11 cellular contexts compared by ENCODE assay signal in genomic region chr3:157134620-157135191, GRCh38. TPM values are rescaled to one million over a fixed set of nuclear protein-coding genes. Genes with fewer than 3 reads are reported as not detected.
DNase-seq lines count a peak whose midpoint lies in the region; ATAC-seq, FAIRE-seq and TF ChIP-seq lines count a peak whose summit lies in the region.
"Had no signal": no experiment of that assay in that cellular context is flagged by ENCODE, and none has a peak within 500 bp of the region (broad histone marks: within the 10 kb centered on the region; RNA-seq: fewer than 3 reads in every experiment).

No MANE protein-coding gene starts in this region.

- H3K14ac ChIP-seq in neuronal stem cell (ENCODE audit: low read length) = no peak overlapping the region

- H2BK15ac ChIP-seq in neuronal stem cell (ENCODE audit: low read length) = no peak overlapping the region

- TF ChIP-seq CTCF in activated CD8-positive, alpha-beta T cell treated with anti-CD3 and anti-CD28 coated beads for 36 hours (IDR thresholded peaks at IDR 0.05) = no peak
- no peak for TF ChIP-seq CTCF in pancreas (IDR thresholded peaks at IDR 0.05)

- peak overlapping the region; percentile 44 for H3K27ac Mint-ChIP-seq in activated CD8-positive, alpha-beta T cell treated with anti-CD3 and anti-CD28 coated beads for 36 hours

- no peak overlapping the region for H3K9ac ChIP-seq in neuronal stem cell (ENCODE audit: low read depth, low read length, poor library complexity)

- H2BK120ac ChIP-seq in neuronal stem cell (ENCODE audit: low read depth, low read length) = no peak overlapping the region

- no peak overlapping the region for H4K8ac ChIP-seq in neuronal stem cell (ENCODE audit: low read depth, low read length)

- POLR2A ChIA-PET in activated CD8-positive, alpha-beta T cell treated with anti-CD3 and anti-CD28 coated beads for 36 hours (lab: Charles Lee) = interaction anchor here (1.6 kb wide), 1 partner anchor 25 kb away, joined by 6 read pairs; the partner anchor contains the start of gene CCNL1

- no peaks in the 10 kb centered on the region for H3K79me1 ChIP-seq in neuronal stem cell (ENCODE audit: low read depth, low read length)

- H3K36me3 Mint-ChIP-seq in activated CD8-positive, alpha-beta T cell treated with anti-CD3 and anti-CD28 coated beads for 36 hours (ENCODE audit: low read depth) = peaks cover 10% of the 10 kb centered on the region

- H2BK12ac ChIP-seq in neuronal stem cell (ENCODE audit: low read length) = no peak overlapping the region

- no peak overlapping the region for H3K18ac ChIP-seq in neuronal stem cell (ENCODE audit: low read length)

- ATAC-seq in GM18870 (IDR thresholded peaks at IDR 0.05; ENCODE audit: unreplicated experiment) = peak; percentile 83
- ATAC-seq in HG02852 (IDR thresholded peaks at IDR 0.05; ENCODE audit: unreplicated experiment) = peak; percentile 59
- peak; percentile 38 for ATAC-seq in activated CD8-positive, alpha-beta T cell treated with anti-CD3 and anti-CD28 coated beads for 36 hours
- ATAC-seq in pancreas = peak; percentile 53 to 81 (median 70)

- no peak overlapping the region for H3K4me2 ChIP-seq in neuronal stem cell (ENCODE audit: insufficient read depth, low read length, poor library complexity, severe bottlenecking)

- H4K91ac ChIP-seq in neuronal stem cell (ENCODE audit: low read depth, low read length, poor library complexity) = no peak overlapping the region

- no peaks in the 10 kb centered on the region for H3K9me3 Mint-ChIP-seq in activated CD8-positive, alpha-beta T cell treated with anti-CD3 and anti-CD28 coated beads for 36 hours

- H3K36me3 ChIP-seq in pancreas (no peaks in the 10 kb centered on the region), neuronal stem cell (replicated peaks in 1 of 2; ENCODE audit: control insufficient read depth in 2 of 2, insufficient read depth in 2 of 2, low read length in 2 of 2) (peaks cover 2 to 4% of the 10 kb centered on the region in 2 donors)

- no peaks in the 10 kb centered on the region for H3K9me3 ChIP-seq in pancreas
- H3K9me3 ChIP-seq in neuronal stem cell (replicated peaks in 1 of 2; ENCODE audit: control insufficient read depth in 2 of 2, insufficient read depth in 1 of 2, low read depth in 1 of 2, low read length in 2 of 2) = peaks cover 0 to 2% of the 10 kb centered on the region in 2 donors

- H3K27ac ChIP-seq in pancreas (peak overlapping the region; percentile 42 to 80 (median 53)), neuronal stem cell (replicated peaks; ENCODE audit: low read length) (no peak overlapping the region)

- intact Hi-C loops in activated CD8-positive, alpha-beta T cell treated with anti-CD3 and anti-CD28 coated beads for 36 hours (cut with micrococcal nuclease) = loop anchor here (5.0 kb wide), 1 partner anchor 457 kb away; no protein-coding TSS in a partner anchor
- intact Hi-C loops in pancreas (cut with DNase I) = loop anchor here in 2 of 3 donors (5.0 to 10.0 kb wide), 5 partner anchors 42 to 600 kb away; partner anchors contain the start of gene TIPARP (in 1 of the 2)

- no peak overlapping the region for H3K4ac ChIP-seq in neuronal stem cell (ENCODE audit: low read length)

- H3K4me3 Mint-ChIP-seq in activated CD8-positive, alpha-beta T cell treated with anti-CD3 and anti-CD28 coated beads for 36 hours = no peak overlapping the region

- H3K27me3 ChIP-seq in pancreas (no peaks in the 10 kb centered on the region), neuronal stem cell (ENCODE audit: control insufficient read depth in 3 of 3, insufficient read depth in 3 of 3, low read depth in 1 of 3, low read length in 3 of 3) (no peaks in the 10 kb centered on the region)

- 13 to 15% methylated on average over 1 of the region's 1 CpG for whole genome bisulfite sequencing in pancreas, 2 donors
- WGBS in neuronal stem cell (ENCODE audit: extremely low coverage in 2 of 2, insufficient read length in 2 of 2, insufficient replicate concordance in 1 of 2), 2 donors = no CpG with 5 or more reads among the region's 1 CpG

- no peak overlapping the region for H2AFZ ChIP-seq in neuronal stem cell (ENCODE audit: low read length)

- FAIRE-seq in pancreas (lab: Jason Lieb, UNC) = no peak

- H2BK5ac ChIP-seq in neuronal stem cell (ENCODE audit: low read length) = no peak overlapping the region

- H3K4me1 ChIP-seq in pancreas (peaks cover 53 to 62% (median 56%) of the 10 kb centered on the region in 3 donors), neuronal stem cell (ENCODE audit: control insufficient read depth in 2 of 2, insufficient read depth in 1 of 2, low read depth in 1 of 2, low read length in 2 of 2) (peaks cover 9 to 13% of the 10 kb centered on the region in 2 donors)

- H3K23ac ChIP-seq in neuronal stem cell (ENCODE audit: low read depth, low read length, poor library complexity) = no peak overlapping the region

- DNase-seq in activated CD8-positive, alpha-beta T cell treated with anti-CD3 and anti-CD28 coated beads for 36 hours = no peak
- peak in 4 of 6 donors; percentile 74 to 79 (median 79) for DNase-seq in pancreas
- DNase-seq in stimulated activated naive CD4-positive, alpha-beta T cell treated with Interleukin-2 at 50 U/mL for 16 hours (lab: John Stamatoyannopoulos, UW) = no peak
- DNase-seq in mesenteric fat pad (ENCODE audit: low spot score) = no peak
- DNase-seq in neuronal stem cell (ENCODE audit: low spot score) = no peak
- no peak for DNase-seq in activated T-cell treated with anti-CD3 and anti-CD28 coated beads, Interleukin-2, amount 50 U/mL, for 48 hours
- DNase-seq: glutamatergic neuron; NCI-H1105 treated with DMSO at 0.1 percent for 48 hours; stimulated activated CD4-positive, alpha-beta T cell treated with anti-CD3 and anti-CD28 coated beads, Interleukin-12 subunit alpha, Interleukin-12 subunit beta, amount 100 ng/mL, for 4 hours had no signal

- H3K4me1 Mint-ChIP-seq in activated CD8-positive, alpha-beta T cell treated with anti-CD3 and anti-CD28 coated beads for 36 hours (ENCODE audit: low read depth) = peaks cover 62% of the 10 kb centered on the region

- H3K27me3 Mint-ChIP-seq in activated CD8-positive, alpha-beta T cell treated with anti-CD3 and anti-CD28 coated beads for 36 hours = no peaks in the 10 kb centered on the region

- H3K4me3 ChIP-seq in pancreas (no peak overlapping the region), neuronal stem cell (ENCODE audit: low read length in 2 of 2) (no peak overlapping the region)

- H2AK5ac ChIP-seq in neuronal stem cell (ENCODE audit: low read depth, low read length) = no peak overlapping the region

- CTCF ChIA-PET in activated CD8-positive, alpha-beta T cell treated with anti-CD3 and anti-CD28 coated beads for 36 hours (lab: Charles Lee) = interaction anchor here (1.3 to 5.1 kb wide), 4 partner anchors 11 to 459 kb away, joined by 3 to 80 read pairs (median 55); no protein-coding TSS in a partner anchor

RNA-seq across cellular contexts. Expression of gene CCNL1, which starts 25.2 kb away (rescaled TPM):
- 100 to 1,000 TPM; 180 to 191 TPM for total RNA-seq in activated CD8-positive, alpha-beta T cell treated with anti-CD3 and anti-CD28 coated beads for 36 hours
- 10 to 100 TPM; 30.2 to 77.9 (median 40.3) TPM for total RNA-seq in pancreas
- 100 to 1,000 TPM in 1 of 2 donors, 10 to 100 TPM in 1; 67.9 to 149 TPM for polyA plus RNA-seq in pancreas
- 315 TPM for total RNA-seq in mesenteric fat pad
- polyA plus RNA-seq in neuronal stem cell (2013, experiment 1 of 2) = 75.0 TPM
- 76.2 TPM for polyA plus RNA-seq in neuronal stem cell (2013, experiment 2 of 2)

Comparison
In these comparisons a context has a peak if more than half of its experiments do, and no peak if none do; other contexts are left out.
1. DNase-seq: peak in pancreas (4 of 6); none in activated CD8-positive, alpha-beta T cell treated with anti-CD3 and anti-CD28 coated beads for 36 hours (single experiment), stimulated activated naive CD4-positive, alpha-beta T cell treated with Interleukin-2 at 50 U/mL for 16 hours (single experiment), mesenteric fat pad (single experiment), neuronal stem cell (single experiment) and activated T-cell treated with anti-CD3 and anti-CD28 coated beads, Interleukin-2, amount 50 U/mL, for 48 hours (0 of 2).
2. Peak in every context shown above with its lines, with median percentiles within 50 percentile points of each other: ATAC-seq.